17 cellular contexts compared by ENCODE assay signal in the genomic region with DNA sequence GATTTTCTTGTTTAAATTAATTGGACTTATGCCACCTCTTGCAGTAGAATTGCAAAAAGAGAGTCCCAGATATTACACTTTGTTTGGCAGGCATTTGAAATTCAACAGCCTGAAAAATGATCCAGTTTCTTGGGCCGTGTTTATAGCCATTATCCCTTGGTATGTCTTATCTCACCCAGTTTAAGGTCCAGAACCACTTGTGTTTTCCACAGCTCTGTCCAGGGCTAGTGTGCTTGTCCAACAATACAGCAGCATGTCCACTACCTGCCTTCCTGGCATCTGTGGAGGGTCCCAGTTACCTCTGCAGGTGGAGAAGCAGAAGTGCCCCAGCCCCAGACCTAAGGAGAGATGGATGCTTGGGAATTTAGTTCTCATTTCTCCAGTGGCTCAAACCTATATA.
A peak's percentile ranks its signal among the peaks of the same experiment; 100 is the strongest.
DNase-seq lines count a peak whose midpoint lies in the region; ATAC-seq and TF ChIP-seq lines count a peak whose summit lies in the region.
"Had no signal": no experiment of that assay in that cellular context is flagged by ENCODE, and none has a peak within 500 bp of the region (broad histone marks: within the 10 kb centered on the region; RNA-seq: fewer than 3 reads in every experiment).

No MANE protein-coding gene starts in this region.

- no peaks in the 10 kb centered on the region for H3F3A ChIP-seq in MM.1S (ENCODE audit: insufficient read depth, low read length)

- H3K9me3 ChIP-seq in heart left ventricle (no peaks in the 10 kb centered on the region), esophagus muscularis mucosa (no peaks in the 10 kb centered on the region), MM.1S (replicated peaks; ENCODE audit: insufficient read depth, low read length) (no peaks in the 10 kb centered on the region)

- TF ChIP-seq POLR2A in heart left ventricle (IDR thresholded peaks at IDR 0.05) (no peak), esophagus muscularis mucosa (IDR thresholded peaks at IDR 0.05; ENCODE audit: low read depth) (no peak)

- no peak overlapping the region for H3K4me3 ChIP-seq in heart left ventricle
- H3K4me3 ChIP-seq in esophagus muscularis mucosa = no peak overlapping the region
- H3K4me3 ChIP-seq in MM.1S (ENCODE audit: low read length) = no peak overlapping the region
- H3K4me3 ChIP-seq: GM23338 had no signal

- H3K4me1 ChIP-seq in heart left ventricle (peaks cover 0 to 9% (median 5%) of the 10 kb centered on the region in 12 donors), esophagus muscularis mucosa (no peaks in the 10 kb centered on the region), MM.1S (ENCODE audit: low read length) (no peaks in the 10 kb centered on the region)

- DNase-seq in heart left ventricle = no peak
- no peak for DNase-seq in cardiac septum (ENCODE audit: low spot score)
- DNase-seq in esophagus muscularis mucosa (ENCODE audit: extremely low spot score) = peak; percentile 42
- DNase-seq in left ventricle myocardium superior = no peak
- DNase-seq in activated CD4-positive, alpha-beta T cell treated with anti-CD3 and anti-CD28 coated beads, Interleukin-2, amount 50 U/mL, for 48 hours = no peak
- no peak for DNase-seq in MM.1S
- DNase-seq: C1 segment of cervical spinal cord; Calu3; CD4-positive, alpha-beta memory T cell; COR-L47; DMS53; DMS79 treated with DMSO at 0.1 percent for 48 hours; GF-D8; H9 had no signal

- H4K20me1 ChIP-seq in MM.1S (ENCODE audit: insufficient read depth, low read length) = no peaks in the 10 kb centered on the region

- ATAC-seq in heart left ventricle = peak in 3 of 4 donors; percentile 37 to 54 (median 37)
- peak; percentile 74 for ATAC-seq in left ventricle myocardium superior
- no peak for ATAC-seq in activated CD4-positive, CD25-positive, alpha-beta regulatory T cell treated with anti-CD3 and anti-CD28 coated beads, Interleukin-2, amount 50 U/mL, for 24 hours
- ATAC-seq: GM23338, HCT116 had no signal

- WGBS in heart left ventricle, 4 donors = 13 to 27% (median 21%) methylated on average over 1 of the region's 1 CpG
- WGBS in esophagus muscularis mucosa = 80% methylated on average over 1 of the region's 1 CpG

- H3K27ac ChIP-seq in heart left ventricle (no peak overlapping the region), esophagus muscularis mucosa (replicated peaks in 1 of 4) (no peak overlapping the region), MM.1S (ENCODE audit: low read length) (no peak overlapping the region)

- no peaks in the 10 kb centered on the region for H3K9me2 ChIP-seq in MM.1S (replicated peaks; ENCODE audit: insufficient read depth, low read length)

- no peak overlapping the region for H2AFZ ChIP-seq in MM.1S (ENCODE audit: low read length)
- H2AFZ ChIP-seq: GM23338 had no signal

- no peak for TF ChIP-seq EP300 in esophagus muscularis mucosa (IDR thresholded peaks at IDR 0.05)

- intact Hi-C loops in heart left ventricle (cut with DNase I) = no loop called here
- intact Hi-C loops in cardiac septum (cut with DNase I) = loop anchor here (10.0 kb wide), 1 partner anchor 314 kb away; no protein-coding TSS in a partner anchor
- intact Hi-C loops in esophagus muscularis mucosa (cut with DNase I) = no loop called here
- intact Hi-C loops in left ventricle myocardium superior (cut with micrococcal nuclease) = no loop called here

- H3K4me2 ChIP-seq in MM.1S (ENCODE audit: low read depth, low read length) = no peak overlapping the region
- H3K4me2 ChIP-seq: GM23338 had no signal

- H3K27me3 ChIP-seq in heart left ventricle (no peaks in the 10 kb centered on the region), esophagus muscularis mucosa (no peaks in the 10 kb centered on the region), MM.1S (replicated peaks; ENCODE audit: insufficient read depth, low read length) (no peaks in the 10 kb centered on the region)

- H3K36me3 ChIP-seq in heart left ventricle (no peaks in the 10 kb centered on the region), esophagus muscularis mucosa (no peaks in the 10 kb centered on the region), MM.1S (replicated peaks; ENCODE audit: insufficient read depth, low read length) (no peaks in the 10 kb centered on the region)

- H3K9ac ChIP-seq in MM.1S (ENCODE audit: low read length) = no peak overlapping the region

- TF ChIP-seq CTCF in heart left ventricle (IDR thresholded peaks at IDR 0.05) = no peak
- TF ChIP-seq CTCF in esophagus muscularis mucosa (IDR thresholded peaks at IDR 0.05) = no peak
- TF ChIP-seq CTCF in MM.1S (IDR thresholded peaks at IDR 0.05; ENCODE audit: low read length) = no peak

- H3K79me2 ChIP-seq in MM.1S (ENCODE audit: low read length) = no peaks in the 10 kb centered on the region

Comparison
In these comparisons a context has a peak if more than half of its experiments do, and no peak if none do; other contexts are left out.
1. ATAC-seq: peak in heart left ventricle (3 of 4) and left ventricle myocardium superior (single experiment); none in activated CD4-positive, CD25-positive, alpha-beta regulatory T cell treated with anti-CD3 and anti-CD28 coated beads, Interleukin-2, amount 50 U/mL, for 24 hours (0 of 2).